34 cellular contexts compared by ENCODE assay signal in genomic region chr7:98338441-98338840, GRCh38.
"Had no signal": no experiment of that assay in that cellular context is flagged by ENCODE, and none has a peak within 500 bp of the region (broad histone marks: within the 10 kb centered on the region; RNA-seq: fewer than 3 reads in every experiment).

No MANE protein-coding gene starts in this region.

- H3K36me3 ChIP-seq: MG63 had no signal

- H3K4me3 ChIP-seq: MG63 had no signal

- DNase-seq: Karpas-422, Kasumi-1, MG63, MM.1S, MV-4-11, NCI-H1048, NCI-H1092, NCI-H1092 treated with DMSO at 0.1 percent for 48 hours, NCI-H1105, NCI-H1105 treated with DMSO at 0.1 percent for 48 hours, NCI-H1417, NCI-H1417 treated with DMSO at 0.1 percent for 48 hours, NCI-H1436, NCI-H1436 treated with DMSO at 0.1 percent for 48 hours, NCI-H146, NCI-H1694, NCI-H1694 treated with DMSO at 0.1 percent for 48 hours, NCI-H187, NCI-H187 treated with DMSO at 0.1 percent for 48 hours, NCI-H1930, NCI-H2029, NCI-H2029 treated with DMSO at 0.1 percent for 48 hours, NCI-H2081, NCI-H2081 treated with DMSO at 0.1 percent for 48 hours, NCI-H2107, NCI-H2171, NCI-H2171 treated with DMSO at 0.1 percent for 48 hours, NCI-H2227 treated with DMSO at 0.1 percent for 48 hours, NCI-H226, NCI-H345, NCI-H446, NCI-H446 treated with DMSO at 0.1 percent for 48 hours, NCI-H510A, NCI-H510A treated with DMSO at 0.1 percent for 48 hours had no signal

- H3K27me3 ChIP-seq: MG63 had no signal

- H3K9me3 ChIP-seq: MG63 had no signal
